8 cellular contexts compared by ENCODE assay signal in the genomic region with DNA sequence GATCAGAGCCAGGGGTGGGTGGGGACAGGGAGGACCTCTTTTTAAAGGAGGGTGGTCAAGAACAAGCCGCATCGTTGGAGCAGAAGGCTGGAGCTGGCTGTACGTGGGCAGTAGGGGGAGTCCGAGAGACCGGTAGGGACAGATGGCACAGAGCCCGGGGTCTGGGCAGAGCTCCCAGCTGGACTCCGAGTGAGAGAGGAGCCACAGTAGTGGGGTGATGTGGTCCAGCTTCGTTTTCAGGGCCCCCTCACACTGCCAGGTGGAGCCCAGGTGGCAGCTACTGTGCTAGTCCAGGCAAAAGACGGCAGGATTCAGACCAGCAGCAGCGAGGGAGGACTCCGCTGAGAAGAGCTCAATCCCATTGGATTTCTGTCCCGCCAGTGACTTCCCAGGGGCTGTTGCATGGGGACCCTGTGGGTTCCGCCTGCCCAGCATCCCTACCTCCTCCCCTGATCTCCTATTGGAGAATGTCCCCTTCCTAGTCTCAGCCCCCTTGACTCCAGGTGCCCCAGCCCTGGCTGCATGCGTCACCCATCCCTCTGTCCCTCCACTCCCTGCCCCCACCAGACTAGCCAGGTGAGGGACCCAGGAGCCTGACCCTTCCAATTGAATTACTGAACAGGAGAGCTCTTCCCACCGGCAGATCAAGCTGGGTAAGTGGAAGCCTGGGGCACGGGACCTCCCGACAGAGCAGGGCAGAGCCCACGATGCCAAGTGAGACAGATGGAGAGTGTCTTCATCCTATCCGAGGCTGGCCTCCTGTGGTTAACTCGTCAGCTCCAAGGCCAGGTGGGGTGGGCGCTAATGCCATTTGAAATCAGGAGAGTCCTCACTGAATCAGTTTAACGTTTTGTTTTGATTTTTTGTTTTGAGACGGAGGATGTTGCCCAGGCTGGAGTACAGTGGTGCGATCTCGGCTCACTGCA. TPM values are rescaled to one million over a fixed set of nuclear protein-coding genes. Genes with fewer than 3 reads are reported as not detected.
DNase-seq lines count a peak whose midpoint lies in the region; ATAC-seq and TF ChIP-seq lines count a peak whose summit lies in the region.

No MANE protein-coding gene starts in this region.

- TF ChIP-seq CTCF in DOHH2 (IDR thresholded peaks at IDR 0.05; ENCODE audit: low read depth, low read length, poor library complexity, severe bottlenecking) (peak; percentile 15), LNCAP (IDR thresholded peaks at IDR 0.05) (peak; percentile 53), nephron progenitor cell (IDR thresholded peaks at IDR 0.05) (no peak)

- no peak overlapping the region for H3K27ac ChIP-seq in DOHH2 (ENCODE audit: low read depth, low read length)

- peaks cover 36% of the 10 kb centered on the region for H3K4me1 ChIP-seq in DOHH2 (ENCODE audit: control insufficient read depth, low read length)

- peak overlapping the region; percentile 26; the same call in 1 of the 2 replicates for H3K4me2 ChIP-seq in DOHH2 (ENCODE audit: low read length)

- intact Hi-C loops in left cardiac atrium (cut with DNase I): no loop called here

- H3K4me1 Mint-ChIP-seq in activated naive CD8-positive, alpha-beta T cell (ENCODE audit: low read depth): peaks cover 23% of the 10 kb centered on the region
- H3K4me1 Mint-ChIP-seq in stimulated activated naive CD8-positive, alpha-beta T cell treated with anti-CD3 and anti-CD28 coated beads, Interleukin-15, amount 100 ng/mL, for 72 hours: peaks cover 44% of the 10 kb centered on the region
- peaks cover 30% of the 10 kb centered on the region for H3K4me1 Mint-ChIP-seq in nephron progenitor cell

- peaks cover 44% of the 10 kb centered on the region for H3K36me3 ChIP-seq in DOHH2 (ENCODE audit: control insufficient read depth, low read length)

- ATAC-seq in left cardiac atrium (peak; percentile 40), HG03039 (IDR thresholded peaks at IDR 0.05; ENCODE audit: unreplicated experiment) (no peak)
- no peak for ATAC-seq in stimulated activated naive CD8-positive, alpha-beta T cell treated with anti-CD3 and anti-CD28 coated beads, Interleukin-15, amount 100 ng/mL, for 72 hours

- H3K9me3 Mint-ChIP-seq in activated naive CD8-positive, alpha-beta T cell (ENCODE audit: low read depth): no peaks in the 10 kb centered on the region
- no peaks in the 10 kb centered on the region for H3K9me3 Mint-ChIP-seq in stimulated activated naive CD8-positive, alpha-beta T cell treated with anti-CD3 and anti-CD28 coated beads, Interleukin-15, amount 100 ng/mL, for 72 hours
- peaks cover 48% of the 10 kb centered on the region for H3K9me3 Mint-ChIP-seq in nephron progenitor cell

- H4K20me1 ChIP-seq in DOHH2 (ENCODE audit: control insufficient read depth, insufficient read depth, low read depth, low read length): no peaks in the 10 kb centered on the region

- H3K4me3 ChIP-seq in DOHH2 (ENCODE audit: low read length): no peak overlapping the region

- H3K4me3 Mint-ChIP-seq in activated naive CD8-positive, alpha-beta T cell: peak overlapping the region; percentile 95
- peak overlapping the region; percentile 89 to 95 for H3K4me3 Mint-ChIP-seq in stimulated activated naive CD8-positive, alpha-beta T cell treated with anti-CD3 and anti-CD28 coated beads, Interleukin-15, amount 100 ng/mL, for 72 hours
- no peak overlapping the region for H3K4me3 Mint-ChIP-seq in nephron progenitor cell

- H3K36me3 Mint-ChIP-seq in activated naive CD8-positive, alpha-beta T cell: no peaks in the 10 kb centered on the region
- no peaks in the 10 kb centered on the region for H3K36me3 Mint-ChIP-seq in nephron progenitor cell (ENCODE audit: low read depth)

- H3K9me2 ChIP-seq in DOHH2 (replicated peaks; ENCODE audit: control insufficient read depth, low read length): no peaks in the 10 kb centered on the region

- DNase-seq in left cardiac atrium: peak; percentile 86
- DNase-seq in stimulated activated naive CD8-positive, alpha-beta T cell treated with anti-CD3 and anti-CD28 coated beads, Interleukin-15, amount 100 ng/mL, for 72 hours: no peak
- DNase-seq in nephron progenitor cell: no peak
- DNase-seq in NCI-H1436 (lab: John Stamatoyannopoulos, UW): no peak

- H3K27me3 Mint-ChIP-seq in activated naive CD8-positive, alpha-beta T cell: no peaks in the 10 kb centered on the region
- H3K27me3 Mint-ChIP-seq in stimulated activated naive CD8-positive, alpha-beta T cell treated with anti-CD3 and anti-CD28 coated beads, Interleukin-15, amount 100 ng/mL, for 72 hours: no peaks in the 10 kb centered on the region
- H3K27me3 Mint-ChIP-seq in nephron progenitor cell (ENCODE audit: low read depth, poor library complexity): peaks cover 3% of the 10 kb centered on the region

- peak overlapping the region; percentile 86 for H3K27ac Mint-ChIP-seq in activated naive CD8-positive, alpha-beta T cell
- peak overlapping the region; percentile 96 to 97 for H3K27ac Mint-ChIP-seq in stimulated activated naive CD8-positive, alpha-beta T cell treated with anti-CD3 and anti-CD28 coated beads, Interleukin-15, amount 100 ng/mL, for 72 hours
- H3K27ac Mint-ChIP-seq in nephron progenitor cell: no peak overlapping the region

- H3F3A ChIP-seq in DOHH2 (ENCODE audit: control insufficient read depth, insufficient read depth): peaks cover 7% of the 10 kb centered on the region; the same call in 1 of the 2 replicates

- peaks cover 40% of the 10 kb centered on the region for H3K79me2 ChIP-seq in DOHH2 (ENCODE audit: control insufficient read depth, low read length)

- H3K9me3 ChIP-seq in DOHH2 (ENCODE audit: control insufficient read depth, insufficient read depth, low read length): no peaks in the 10 kb centered on the region

- H3K27me3 ChIP-seq in DOHH2 (ENCODE audit: control insufficient read depth, low read length): no peaks in the 10 kb centered on the region

RNA-seq across cellular contexts. Expression of gene ARHGAP4, which starts 2.9 kb away (rescaled TPM):
- total RNA-seq in left cardiac atrium: 10 to 100 TPM; 19.3 to 20.4 TPM

RNA-seq across cellular contexts. Expression of gene NAA10, which starts 11.6 kb away (rescaled TPM):
- total RNA-seq in left cardiac atrium: 10 to 100 TPM; 67.4 to 81.4 TPM

RNA-seq across cellular contexts. Expression of gene AVPR2, which starts 18.7 kb away (rescaled TPM):
- 1 to 10 TPM; 3.7 to 3.8 TPM for total RNA-seq in left cardiac atrium

RNA-seq across cellular contexts. Expression of gene RENBP, which starts 21.2 kb away (rescaled TPM):
- total RNA-seq in left cardiac atrium: 10 to 100 TPM; 14.7 to 14.8 TPM

RNA-seq across cellular contexts. Expression of gene L1CAM, which starts 37.2 kb away (rescaled TPM):
- total RNA-seq in left cardiac atrium: 1 to 10 TPM; 4.3 to 9.2 TPM

Comparison
In these comparisons a context has a peak if more than half of its experiments do, and no peak if none do; other contexts are left out.
1. ATAC-seq: peak in left cardiac atrium (2 of 2); none in stimulated activated naive CD8-positive, alpha-beta T cell treated with anti-CD3 and anti-CD28 coated beads, Interleukin-15, amount 100 ng/mL, for 72 hours (single experiment) and HG03039 (single experiment).